Comparison of ENCODE assay signal across 8 cellular contexts in the genomic region with DNA sequence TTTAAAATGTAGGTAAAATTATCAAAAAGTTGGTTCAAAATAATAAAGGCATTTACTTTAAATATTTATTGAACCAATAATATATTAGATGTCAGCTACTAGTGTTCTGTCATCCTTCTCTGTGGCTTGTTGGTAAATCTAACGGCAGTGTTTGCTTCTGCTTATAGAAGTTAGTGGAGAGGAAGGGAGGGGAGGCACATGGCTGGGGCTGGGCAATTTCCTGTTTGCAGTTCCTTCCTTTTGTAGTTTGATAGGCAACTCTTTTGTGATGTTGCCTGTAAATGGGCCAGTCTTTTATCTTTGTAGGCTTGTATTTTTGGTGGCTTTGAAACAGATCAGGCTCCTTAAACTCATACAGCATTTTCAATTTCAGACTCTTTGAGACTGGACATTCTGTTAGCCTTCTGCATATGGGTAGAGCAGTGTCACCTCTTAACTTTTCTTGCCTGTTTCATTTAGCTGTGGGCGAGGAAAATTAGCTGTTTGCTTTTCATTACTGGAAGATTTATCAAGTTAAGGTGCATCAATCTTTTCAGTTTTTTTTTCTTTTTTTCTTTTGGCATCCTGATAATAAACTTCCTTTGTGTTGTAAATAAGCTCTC. TPM values are rescaled to one million over a fixed set of nuclear protein-coding genes. Genes with fewer than 3 reads are reported as not detected.
DNase-seq lines count a peak whose midpoint lies in the region; ATAC-seq and TF ChIP-seq lines count a peak whose summit lies in the region.

No MANE protein-coding gene starts in this region.

- H3K4me3 ChIP-seq in A673 (ENCODE audit: low read depth, low read length, poor library complexity, severe bottlenecking) (no peak overlapping the region), left lung (no peak overlapping the region)

- intact Hi-C loops in A673 (cut with micrococcal nuclease; ENCODE audit: unreplicated experiment) (loop anchor here (1.0 kb wide), 1 partner anchor 12 kb away; no protein-coding TSS in a partner anchor), left lung (cut with DNase I) (no loop called here)

- H3K9me3 ChIP-seq in A673 (ENCODE audit: low read depth, low read length, poor library complexity, severe bottlenecking): no peaks in the 10 kb centered on the region
- H3K9me3 ChIP-seq in left lung: no peaks in the 10 kb centered on the region

- peak; percentile 74 for ATAC-seq in GM21447 (IDR thresholded peaks at IDR 0.05; ENCODE audit: unreplicated experiment)
- ATAC-seq in left lung: peak; percentile 74

- peak; percentile 78 for DNase-seq in A673 (ENCODE audit: low spot score)
- DNase-seq in NOMO-1 treated with DMSO at 0.1 percent for 48 hours (lab: John Stamatoyannopoulos, UW; ENCODE audit: unreplicated experiment): peak; percentile 88
- peak; percentile 38 for DNase-seq in activated T-helper 9 cell treated with anti-CD3 and anti-CD28 coated beads, Interleukin-2, amount 50 U/mL, for 16 hours (ENCODE audit: low read depth)
- peak in 1 of 2 donors; percentile 44 for DNase-seq in left lung
- DNase-seq in stimulated activated CD8-positive, alpha-beta memory T cell treated with anti-CD3 and anti-CD28 coated beads, Interleukin-7, amount 100 ng/mL, for 4 hours (ENCODE audit: low read depth in 2 of 2): peak; percentile 28 to 33
- DNase-seq in COLO668 (lab: John Stamatoyannopoulos, UW; ENCODE audit: unreplicated experiment): no peak
- DNase-seq in GOT3 (lab: John Stamatoyannopoulos, UW): no peak

- BruUV-seq in A673 (replicated peaks; lab: Mats Ljungman, UMichigan): no TSS peak

- peaks cover 13% of the 10 kb centered on the region for H3K4me1 ChIP-seq in A673 (ENCODE audit: insufficient read depth, low read length, poor library complexity, severe bottlenecking)
- peaks cover 0 to 42% of the 10 kb centered on the region in 2 donors for H3K4me1 ChIP-seq in left lung

- H3K27ac ChIP-seq in A673 (ENCODE audit: low read depth, low read length, poor library complexity, severe bottlenecking): no peak overlapping the region
- peak overlapping the region; percentile 15 to 73 for H3K27ac ChIP-seq in left lung

- CTCF ChIA-PET in A673 (lab: Charles Lee): no interaction called here

- no peak for TF ChIP-seq CTCF in A673 (conservative IDR thresholded peaks at IDR 0.05; ENCODE audit: low read depth, low read length)
- TF ChIP-seq CTCF in left lung (IDR thresholded peaks at IDR 0.05): no peak

- H3K27me3 ChIP-seq in A673 (replicated peaks; ENCODE audit: insufficient read depth, low read depth, low read length, poor library complexity): no peaks in the 10 kb centered on the region
- H3K27me3 ChIP-seq in left lung: no peaks in the 10 kb centered on the region

- no peaks in the 10 kb centered on the region for H3K36me3 ChIP-seq in A673 (ENCODE audit: insufficient read depth, low read length, poor library complexity, severe bottlenecking)
- no peaks in the 10 kb centered on the region for H3K36me3 ChIP-seq in left lung

- POLR2A ChIA-PET in A673 (lab: Charles Lee; ENCODE audit: low non-redundant PET): interaction anchor here (0.6 to 0.7 kb wide), 2 partner anchors 11 to 40 kb away, joined by 3 to 4 read pairs; no protein-coding TSS in a partner anchor

RNA-seq across cellular contexts. Expression of a gene that starts 48.1 kb away (rescaled TPM):
- total RNA-seq in A673 (2021) (6.8 and 8.5 TPM in 2 replicates), left lung (10 to 100 TPM in 1 of 2 donors, 1 to 10 TPM in 1; 8.9 to 13.9 TPM)

Comparison
In these comparisons a context has a peak if more than half of its experiments do, and no peak if none do; other contexts are left out.
1. DNase-seq: peak in A673 (single experiment), NOMO-1 treated with DMSO at 0.1 percent for 48 hours (single experiment), activated T-helper 9 cell treated with anti-CD3 and anti-CD28 coated beads, Interleukin-2, amount 50 U/mL, for 16 hours (single experiment) and stimulated activated CD8-positive, alpha-beta memory T cell treated with anti-CD3 and anti-CD28 coated beads, Interleukin-7, amount 100 ng/mL, for 4 hours (2 of 2); none in COLO668 (single experiment) and GOT3 (single experiment).